8 cellular contexts compared by ENCODE assay signal in the genomic region with DNA sequence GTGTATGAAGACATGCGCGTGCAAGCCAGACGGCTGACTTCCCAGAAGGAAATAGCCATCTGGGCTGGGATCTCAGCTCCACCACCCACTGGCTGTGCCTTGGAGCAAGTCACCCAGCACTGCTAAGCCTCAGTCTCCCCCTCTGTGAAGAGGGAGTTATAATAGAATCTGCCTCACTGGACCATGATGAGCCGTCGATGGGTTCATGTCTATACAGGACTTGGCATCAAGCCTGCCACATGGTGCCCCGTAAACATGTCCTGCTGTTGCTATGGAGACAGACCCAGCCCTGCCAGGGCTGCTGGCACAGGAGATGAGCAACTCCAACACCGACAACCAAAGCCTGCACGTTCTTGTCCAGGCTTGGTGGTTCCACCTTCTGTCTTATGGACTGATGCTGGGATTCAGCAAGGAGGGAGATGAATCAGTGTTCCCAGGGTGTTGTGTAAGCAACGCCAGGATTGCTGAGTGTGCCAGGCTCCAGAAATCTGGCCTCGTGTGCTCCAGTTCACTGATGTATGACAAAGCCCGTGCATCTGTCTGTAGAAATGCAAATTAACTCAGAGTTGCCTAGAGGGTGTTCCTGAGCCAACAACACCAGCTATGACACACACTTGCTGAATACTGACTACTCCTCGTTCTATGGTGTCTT. TPM values are rescaled to one million over a fixed set of nuclear protein-coding genes. Genes with fewer than 3 reads are reported as not detected.
A peak's percentile ranks its signal among the peaks of the same experiment; 100 is the strongest.
DNase-seq lines count a peak whose midpoint lies in the region; ATAC-seq and TF ChIP-seq lines count a peak whose summit lies in the region.

No MANE protein-coding gene starts in this region.

- no peak overlapping the region for H2BK15ac ChIP-seq in mesendoderm (replicated peaks; ENCODE audit: low read depth)

- no peak overlapping the region for H3K56ac ChIP-seq in mesendoderm (ENCODE audit: low read length)

- H3K4me3 ChIP-seq in fibroblast of pulmonary artery (replicated peaks; ENCODE audit: low read depth, low read length) (no peak overlapping the region), mesendoderm (ENCODE audit: low read length) (no peak overlapping the region)

- no peak overlapping the region for H4K8ac ChIP-seq in mesendoderm (ENCODE audit: low read depth, low read length)

- H3K79me2 ChIP-seq in mesendoderm (ENCODE audit: control insufficient read depth, insufficient read depth, low read length), result no peaks in the 10 kb centered on the region

- no peak overlapping the region for H3K4ac ChIP-seq in mesendoderm (ENCODE audit: low read depth, low read length)

- H2BK5ac ChIP-seq in mesendoderm (ENCODE audit: low read length), result no peak overlapping the region

- H3K23ac ChIP-seq in mesendoderm (ENCODE audit: low read length), result no peak overlapping the region

- no peaks in the 10 kb centered on the region for H3K79me1 ChIP-seq in mesendoderm (ENCODE audit: low read length)

- no peak overlapping the region for H2BK120ac ChIP-seq in mesendoderm (ENCODE audit: low read depth, low read length)

- WGBS in mesendoderm (ENCODE audit: extremely low coverage, insufficient coverage, low lambda C conversion rate), result no CpG with 5 or more reads among the region's 12 CpGs

- H3K4me2 ChIP-seq in mesendoderm (ENCODE audit: low read length), result no peak overlapping the region

- DNase-seq in DMS79 (lab: John Stamatoyannopoulos, UW) (peak; percentile 49), NCI-H748 (lab: John Stamatoyannopoulos, UW; ENCODE audit: unreplicated experiment) (peak; percentile 84), fibroblast of pulmonary artery (ENCODE audit: low read depth) (peak; percentile 17), mesendoderm (no peak), SHP77 (lab: John Stamatoyannopoulos, UW) (no peak), NOMO-1 treated with dmso at 0.1 percent for 144 hours (lab: John Stamatoyannopoulos, UW; ENCODE audit: unreplicated experiment) (no peak)

- H3K9ac ChIP-seq in mesendoderm (ENCODE audit: low read length), result no peak overlapping the region

- no peak overlapping the region for H4K5ac ChIP-seq in mesendoderm (ENCODE audit: low read length)

- no peak overlapping the region for H3K27ac ChIP-seq in mesendoderm (ENCODE audit: low read depth, low read length)

- no peaks in the 10 kb centered on the region for H3K27me3 ChIP-seq in mesendoderm (ENCODE audit: insufficient read depth, low read length, poor library complexity)

- ATAC-seq in GM19043 (IDR thresholded peaks at IDR 0.05; ENCODE audit: low read depth, unreplicated experiment) (peak; percentile 87), HG03097 (IDR thresholded peaks at IDR 0.05; ENCODE audit: low FRiP score, unreplicated experiment) (peak; percentile 75)

- H2AK5ac ChIP-seq in mesendoderm (ENCODE audit: low read length), result no peak overlapping the region

- H3K36me3 ChIP-seq in mesendoderm (ENCODE audit: control insufficient read depth, insufficient read depth, low read length), result no peaks in the 10 kb centered on the region

- H3K4me1 ChIP-seq in mesendoderm (ENCODE audit: control insufficient read depth, low read depth, low read length), result no peaks in the 10 kb centered on the region

- no peak for TF ChIP-seq CTCF in fibroblast of pulmonary artery (IDR thresholded peaks at IDR 0.05; ENCODE audit: low read length, missing control alignments)

- H3K18ac ChIP-seq in mesendoderm (ENCODE audit: low read length), result no peak overlapping the region

RNA-seq across cellular contexts. Expression of gene GPR15LG, which starts 5.6 kb away (rescaled TPM):
- polyA plus RNA-seq in mesendoderm (2013, experiment 1 of 2), result not detected
- not detected for polyA plus RNA-seq in mesendoderm (2013, experiment 2 of 2)

RNA-seq across cellular contexts. Expression of gene CDHR1, which starts 15.2 kb away (rescaled TPM):
- 6.2 TPM for polyA plus RNA-seq in mesendoderm (2013, experiment 1 of 2)
- 5.9 TPM for polyA plus RNA-seq in mesendoderm (2013, experiment 2 of 2)

RNA-seq across cellular contexts. Expression of gene GHITM, which starts 39.9 kb away (rescaled TPM):
- polyA plus RNA-seq in mesendoderm (2013, experiment 1 of 2), result 77.3 TPM
- polyA plus RNA-seq in mesendoderm (2013, experiment 2 of 2), result 76.6 TPM

RNA-seq across cellular contexts. Expression of gene LRIT2, which starts 46.2 kb away (rescaled TPM):
- polyA plus RNA-seq in mesendoderm (2013, experiment 1 of 2), result not detected
- polyA plus RNA-seq in mesendoderm (2013, experiment 2 of 2), result not detected

Comparison
In these comparisons a context has a peak if more than half of its experiments do, and no peak if none do; other contexts are left out.
1. DNase-seq: peak in DMS79 (single experiment), NCI-H748 (single experiment) and fibroblast of pulmonary artery (single experiment); none in mesendoderm (single experiment), SHP77 (0 of 2) and NOMO-1 treated with dmso at 0.1 percent for 144 hours (single experiment).